8 cellular contexts compared by ENCODE assay signal in genomic region chr11:103326070-103326794, GRCh38.
DNase-seq lines count a peak whose midpoint lies in the region; ATAC-seq and TF ChIP-seq lines count a peak whose summit lies in the region.

No MANE protein-coding gene starts in this region.

- TF ChIP-seq EP300 in SK-N-SH (IDR thresholded peaks at IDR 0.05; ENCODE audit: borderline replicate concordance in 1 of 2, low read depth in 1 of 2, low read length in 1 of 2) (no peak), sigmoid colon (IDR thresholded peaks at IDR 0.05) (no peak)

- H3K4me3 ChIP-seq in CD8-positive, alpha-beta memory T cell (ENCODE audit: low read length), result no peak overlapping the region
- H3K4me3 ChIP-seq in SK-N-SH (ENCODE audit: low read depth in 2 of 2, low read length in 1 of 2) (no peak overlapping the region), sigmoid colon (no peak overlapping the region)

- no peak for TF ChIP-seq POLR2A in sigmoid colon (IDR thresholded peaks at IDR 0.05)

- peak in 3 of 5 donors; percentile 22 to 45 (median 25) for DNase-seq in CD8-positive, alpha-beta memory T cell
- DNase-seq in NAMALWA (ENCODE audit: low spot score), result peak; percentile 87
- peak; percentile 45 for DNase-seq in SK-N-SH
- peak; percentile 38 for DNase-seq in epidermal melanocyte (ENCODE audit: insufficient read length, low spot score)
- DNase-seq in middle frontal gyrus (ENCODE audit: extremely low spot score, low spot score), result peak; percentile 14
- DNase-seq in sigmoid colon, result no peak

- H3K27ac ChIP-seq in CD8-positive, alpha-beta memory T cell (ENCODE audit: low read depth, low read length), result no peak overlapping the region
- peak overlapping the region in 1 of 2 experiments; percentile 60; a peak in 1 of 4 replicates for H3K27ac ChIP-seq in SK-N-SH (ENCODE audit: low read depth in 2 of 2, low read length in 1 of 2)
- H3K27ac ChIP-seq in sigmoid colon, result no peak overlapping the region

- peak overlapping the region in 5 of 7 donors; percentile 42 to 83 (median 52) for H3K4me3 Mint-ChIP-seq in CD8-positive, alpha-beta memory T cell

- H3K9ac ChIP-seq in SK-N-SH, result no peak overlapping the region

- no peaks in the 10 kb centered on the region for H3K9me3 ChIP-seq in CD8-positive, alpha-beta memory T cell (ENCODE audit: low read length)
- H3K9me3 ChIP-seq in SK-N-SH, result no peaks in the 10 kb centered on the region
- no peaks in the 10 kb centered on the region for H3K9me3 ChIP-seq in sigmoid colon

- H3K9me2 ChIP-seq in SK-N-SH, result no peaks in the 10 kb centered on the region

- peak; percentile 99 for ATAC-seq in GM18511 (IDR thresholded peaks at IDR 0.05; ENCODE audit: unreplicated experiment)
- ATAC-seq in HG02852 (IDR thresholded peaks at IDR 0.05; ENCODE audit: unreplicated experiment), result peak; percentile 97

- POLR2A ChIA-PET in CD8-positive, alpha-beta memory T cell (lab: Charles Lee), result no interaction called here
- POLR2A ChIA-PET in SK-N-SH (lab: Yijun Ruan, JAX), result no interaction called here

- H3K4me1 Mint-ChIP-seq in CD8-positive, alpha-beta memory T cell, result peaks cover 6 to 11% (median 8%) of the 10 kb centered on the region in 3 donors

- H3K36me3 Mint-ChIP-seq in CD8-positive, alpha-beta memory T cell, result peaks cover 9 to 11% (median 9%) of the 10 kb centered on the region in 3 donors

- peaks cover 10% of the 10 kb centered on the region for H3F3A ChIP-seq in SK-N-SH (replicated peaks; ENCODE audit: insufficient read depth)

- peak overlapping the region in 1 of 8 donors; percentile 7 for H3K27ac Mint-ChIP-seq in CD8-positive, alpha-beta memory T cell

- no peaks in the 10 kb centered on the region for H3K36me3 ChIP-seq in CD8-positive, alpha-beta memory T cell (ENCODE audit: insufficient read depth, low read length)
- peaks cover 12 to 29% of the 10 kb centered on the region in 2 experiments for H3K36me3 ChIP-seq in SK-N-SH (replicated peaks in 1 of 2; ENCODE audit: control insufficient read depth in 1 of 2, insufficient read depth in 2 of 2, low read length in 1 of 2)
- H3K36me3 ChIP-seq in sigmoid colon, result peaks cover 0 to 34% (median 0%) of the 10 kb centered on the region in 4 donors

- no peaks in the 10 kb centered on the region for H3K79me2 ChIP-seq in SK-N-SH (ENCODE audit: insufficient read depth)

- peak; percentile 80 for TF ChIP-seq CTCF in SK-N-SH (IDR thresholded peaks at IDR 0.05)
- TF ChIP-seq CTCF in sigmoid colon (IDR thresholded peaks at IDR 0.05), result no peak

- no peaks in the 10 kb centered on the region for H4K20me1 ChIP-seq in SK-N-SH (ENCODE audit: insufficient read depth)

- TF ChIP-seq RAD21 in SK-N-SH (IDR thresholded peaks at IDR 0.05; ENCODE audit: low read length), result peak; percentile 79

- no peaks in the 10 kb centered on the region for H3K9me3 Mint-ChIP-seq in CD8-positive, alpha-beta memory T cell

- intact Hi-C loops in sigmoid colon (cut with DNase I), result no loop called here

- CTCF ChIA-PET in CD8-positive, alpha-beta memory T cell (lab: Charles Lee), result interaction anchor here (1.3 kb wide), 1 partner anchor 274 kb away, joined by 3 read pairs; no protein-coding TSS in a partner anchor
- CTCF ChIA-PET in SK-N-SH (lab: Yijun Ruan, JAX), result interaction anchor here (1.1 to 1.7 kb wide), 3 partner anchors 69 to 268 kb away, joined by 4 to 8 read pairs (median 5); no protein-coding TSS in a partner anchor

- 57% methylated on average over 11 of the region's 25 CpGs for WGBS in SK-N-SH (ENCODE audit: low lambda C conversion rate)
- 69 to 74% methylated on average over 25 of the region's 25 CpGs for WGBS in sigmoid colon, 2 donors

- peaks cover 6% of the 10 kb centered on the region for H3K4me1 ChIP-seq in CD8-positive, alpha-beta memory T cell (ENCODE audit: insufficient read depth, low read length)
- H3K4me1 ChIP-seq in SK-N-SH (ENCODE audit: control insufficient read depth in 1 of 2, insufficient read depth in 2 of 2, low read depth in 1 of 2, low read length in 1 of 2), result peaks cover 0 to 9% of the 10 kb centered on the region in 2 experiments; a peak in 3 of 4 replicates
- H3K4me1 ChIP-seq in sigmoid colon, result no peaks in the 10 kb centered on the region

- no peaks in the 10 kb centered on the region for H3K27me3 ChIP-seq in CD8-positive, alpha-beta memory T cell (ENCODE audit: insufficient read depth, low read length, poor library complexity, severe bottlenecking)
- no peaks in the 10 kb centered on the region for H3K27me3 ChIP-seq in SK-N-SH (ENCODE audit: insufficient read depth)
- no peaks in the 10 kb centered on the region for H3K27me3 ChIP-seq in sigmoid colon

- peak overlapping the region; percentile 47; the same call in 1 of the 2 replicates for H2AFZ ChIP-seq in SK-N-SH (ENCODE audit: low read depth)

- H3K27me3 Mint-ChIP-seq in CD8-positive, alpha-beta memory T cell, result no peaks in the 10 kb centered on the region

- H3K4me2 ChIP-seq in SK-N-SH, result no peak overlapping the region

TF ChIP-seq in SK-N-SH, 30 proteins besides CTCF, POLR2A, EP300 and RAD21:
- TF ChIP-seq FOSL2 (IDR thresholded peaks at IDR 0.05; ENCODE audit: borderline replicate concordance, low read depth) (0 out of 2 replicates have a peak, but pooled peaks have one; percentile 4), ELF1 (IDR thresholded peaks at IDR 0.05) (0 out of 2 replicates have a peak, but pooled peaks have one; percentile 19), MEF2A (IDR thresholded peaks at IDR 0.05; ENCODE audit: borderline replicate concordance, low read depth) (no peak), SMC3 (IDR thresholded peaks at IDR 0.05; ENCODE audit: low read depth, low read length) (peak; percentile 62), SIN3A (IDR thresholded peaks at IDR 0.05; ENCODE audit: borderline replicate concordance, low read depth, low read length) (no peak), NRF1 (IDR thresholded peaks at IDR 0.05; ENCODE audit: low read depth, low read length) (no peak)
